ENCODE assay signal across 15 cellular contexts in the genomic region with DNA sequence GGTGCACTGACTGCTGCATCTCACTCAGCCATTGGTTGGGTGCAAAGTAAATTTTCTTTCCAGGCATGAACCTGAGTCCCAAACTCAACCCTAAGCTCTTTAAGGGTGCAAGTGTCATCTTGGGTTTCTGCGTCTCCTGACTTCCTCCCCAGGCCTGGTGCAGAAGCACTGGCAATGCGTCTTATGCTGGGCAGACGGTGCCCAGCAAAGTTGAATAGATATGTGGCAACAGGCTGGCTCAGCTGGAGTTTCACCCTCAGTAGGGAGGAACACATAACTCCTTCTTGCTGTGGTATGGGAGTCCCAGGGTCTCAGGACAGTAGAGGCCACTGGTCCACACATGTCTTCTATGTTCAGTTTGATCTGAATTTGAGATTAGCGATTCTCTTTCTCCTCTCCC.
DNase-seq lines count a peak whose midpoint lies in the region; ATAC-seq and TF ChIP-seq lines count a peak whose summit lies in the region.
"Had no signal": no experiment of that assay in that cellular context is flagged by ENCODE, and none has a peak within 500 bp of the region (broad histone marks: within the 10 kb centered on the region; RNA-seq: fewer than 3 reads in every experiment).

No MANE protein-coding gene starts in this region.

- H3K27me3 ChIP-seq in heart right ventricle: peaks cover 0 to 7% (median 0%) of the 10 kb centered on the region in 7 donors
- H3K27me3 ChIP-seq in rectal smooth muscle tissue (ENCODE audit: control insufficient read depth, insufficient read depth, low read length): no peaks in the 10 kb centered on the region
- no peaks in the 10 kb centered on the region for H3K27me3 ChIP-seq in aorta (ENCODE audit: control insufficient read depth in 1 of 2, insufficient read depth in 2 of 2, low read length in 1 of 2)

- H3K4me1 ChIP-seq in heart right ventricle (peaks cover 21 to 47% (median 25%) of the 10 kb centered on the region in 9 donors), rectal smooth muscle tissue (ENCODE audit: control insufficient read depth, insufficient read depth, low read length) (peaks cover 24% of the 10 kb centered on the region), aorta (ENCODE audit: control insufficient read depth in 1 of 2, insufficient read depth in 2 of 2, low read length in 2 of 2) (no peaks in the 10 kb centered on the region)

- H3K4me3 Mint-ChIP-seq in stimulated activated naive CD8-positive, alpha-beta T cell treated with anti-CD3 and anti-CD28 coated beads, Interleukin-15, Interleukin-2, amounts not matched to agents 100 ng/mL and 50 ng/mL, for 24 hours: no peak overlapping the region
- H3K4me3 Mint-ChIP-seq: neural crest cell had no signal

- H3K9me3 ChIP-seq in heart right ventricle: no peaks in the 10 kb centered on the region
- H3K9me3 ChIP-seq in aorta (ENCODE audit: control insufficient read depth, low read length): no peaks in the 10 kb centered on the region
- H3K9me3 ChIP-seq: lower lobe of right lung, SK-N-SH had no signal

- peak overlapping the region in 9 of 10 donors; percentile 38 to 85 (median 69) for H3K27ac ChIP-seq in heart right ventricle
- H3K27ac ChIP-seq in rectal smooth muscle tissue (ENCODE audit: low read depth, low read length): peak overlapping the region; percentile 71
- H3K27ac ChIP-seq in aorta (ENCODE audit: low read depth in 1 of 2, low read length in 2 of 2): peak overlapping the region in 1 of 2 donors; percentile 47
- H3K27ac ChIP-seq: KMS-11, lower lobe of right lung had no signal

- H3K4me3 ChIP-seq in heart right ventricle (no peak overlapping the region), rectal smooth muscle tissue (ENCODE audit: low read length) (no peak overlapping the region), aorta (ENCODE audit: low read length in 2 of 2) (no peak overlapping the region)
- H3K4me3 ChIP-seq: lower lobe of right lung had no signal

- peaks cover 14% of the 10 kb centered on the region for H3K4me1 Mint-ChIP-seq in stimulated activated naive CD8-positive, alpha-beta T cell treated with anti-CD3 and anti-CD28 coated beads, Interleukin-15, Interleukin-2, amounts not matched to agents 100 ng/mL and 50 ng/mL, for 24 hours (ENCODE audit: low read depth)

- no peak for TF ChIP-seq CTCF in heart right ventricle (IDR thresholded peaks at IDR 0.05)

- DNase-seq in stimulated activated naive CD8-positive, alpha-beta T cell treated with anti-CD3 and anti-CD28 coated beads, Interleukin-15, Interleukin-2, amounts not matched to agents 100 U/mL and 50 U/mL, for 24 hours: no peak
- DNase-seq in heart right ventricle: no peak
- DNase-seq in aorta: no peak
- DNase-seq in NCI-H187 treated with DMSO at 0.1 percent for 48 hours (lab: John Stamatoyannopoulos, UW): no peak
- DNase-seq: activated CD8-positive, alpha-beta memory T cell treated with anti-CD3 and anti-CD28 coated beads for 24 hours; COR-L47; lower lobe of right lung; NCI-H1694; SK-N-SH had no signal

- no peaks in the 10 kb centered on the region for H3K36me3 Mint-ChIP-seq in stimulated activated naive CD8-positive, alpha-beta T cell treated with anti-CD3 and anti-CD28 coated beads, Interleukin-15, Interleukin-2, amounts not matched to agents 100 ng/mL and 50 ng/mL, for 24 hours (ENCODE audit: low read depth)

- no peaks in the 10 kb centered on the region for H3K9me3 Mint-ChIP-seq in stimulated activated naive CD8-positive, alpha-beta T cell treated with anti-CD3 and anti-CD28 coated beads, Interleukin-15, Interleukin-2, amounts not matched to agents 100 ng/mL and 50 ng/mL, for 24 hours
- H3K9me3 Mint-ChIP-seq: neural crest cell had no signal

- H3K36me3 ChIP-seq in heart right ventricle (no peaks in the 10 kb centered on the region), rectal smooth muscle tissue (ENCODE audit: control insufficient read depth, insufficient read depth, low read length) (no peaks in the 10 kb centered on the region), aorta (ENCODE audit: control insufficient read depth in 1 of 2, insufficient read depth in 2 of 2, low read length in 1 of 2) (no peaks in the 10 kb centered on the region)
- H3K36me3 ChIP-seq: lower lobe of right lung had no signal

- H3K9ac ChIP-seq in rectal smooth muscle tissue (ENCODE audit: low read length): no peak overlapping the region
- H3K9ac ChIP-seq: KMS-11, SK-N-SH had no signal

- WGBS in heart right ventricle, 2 donors: 70 to 76% methylated on average over 4 of the region's 4 CpGs
- WGBS in aorta, 2 donors: 66% methylated on average over 4 of the region's 4 CpGs

- intact Hi-C loops in heart right ventricle (cut with DNase I) (loop anchor here (1.0 to 10.0 kb wide), 9 partner anchors 87 to 990 kb away; a partner anchor contains a TSS), aorta (cut with DNase I) (loop anchor here (5.0 to 10.0 kb wide), 5 partner anchors 87 to 982 kb away; a partner anchor contains a TSS)

- peaks cover 31% of the 10 kb centered on the region for H3K27me3 Mint-ChIP-seq in stimulated activated naive CD8-positive, alpha-beta T cell treated with anti-CD3 and anti-CD28 coated beads, Interleukin-15, Interleukin-2, amounts not matched to agents 100 ng/mL and 50 ng/mL, for 24 hours

- H3K27ac Mint-ChIP-seq in stimulated activated naive CD8-positive, alpha-beta T cell treated with anti-CD3 and anti-CD28 coated beads, Interleukin-15, Interleukin-2, amounts not matched to agents 100 ng/mL and 50 ng/mL, for 24 hours: peak overlapping the region; percentile 11

- no peak for ATAC-seq in stimulated activated naive CD8-positive, alpha-beta T cell treated with anti-CD3 and anti-CD28 coated beads, Interleukin-15, Interleukin-2, amounts not matched to agents 100 U/mL and 50 U/mL, for 24 hours
- ATAC-seq in heart right ventricle (peak in 5 of 8 donors; percentile 7 to 32 (median 20)), aorta (ENCODE audit: low FRiP score) (peak; percentile 13), GM18867 (IDR thresholded peaks at IDR 0.05; ENCODE audit: unreplicated experiment) (no peak), HG03457 (IDR thresholded peaks at IDR 0.05; ENCODE audit: unreplicated experiment) (no peak)

Comparison
In these comparisons a context has a peak if more than half of its experiments do, and no peak if none do; other contexts are left out.
1. ATAC-seq: peak in heart right ventricle (5 of 8) and aorta (single experiment); none in stimulated activated naive CD8-positive, alpha-beta T cell treated with anti-CD3 and anti-CD28 coated beads, Interleukin-15, Interleukin-2, amounts not matched to agents 100 U/mL and 50 U/mL, for 24 hours (single experiment), GM18867 (single experiment) and HG03457 (single experiment).